26 cellular contexts compared by ENCODE assay signal in the genomic region with DNA sequence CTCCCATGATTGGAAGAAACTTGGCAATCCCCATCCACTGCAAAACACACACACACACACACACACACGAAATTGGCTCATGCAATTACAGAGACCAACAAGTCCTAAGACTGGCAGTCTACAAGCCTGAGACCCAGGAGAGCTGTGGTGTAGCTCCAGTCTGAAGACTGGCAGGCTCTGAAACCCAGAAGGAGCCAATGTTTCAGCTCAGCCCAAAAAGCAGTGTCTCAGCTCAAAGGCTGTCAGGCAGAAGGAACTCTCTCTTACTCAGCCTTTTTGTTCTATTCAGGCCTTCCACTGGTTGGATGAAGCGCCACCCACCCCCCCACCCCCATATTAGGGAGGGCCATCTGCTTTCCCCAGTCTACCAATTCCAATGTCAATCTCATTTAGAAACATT. TPM values are rescaled to one million over a fixed set of nuclear protein-coding genes. Genes with fewer than 3 reads are reported as not detected.
DNase-seq lines count a peak whose midpoint lies in the region.
"Had no signal": no experiment of that assay in that cellular context is flagged by ENCODE, and none has a peak within 500 bp of the region (broad histone marks: within the 10 kb centered on the region; RNA-seq: fewer than 3 reads in every experiment).

No MANE protein-coding gene starts in this region.

- DNase-seq in activated naive CD4-positive, alpha-beta T cell treated with anti-CD3 and anti-CD28 coated beads for 36 hours: no peak
- DNase-seq in NCI-H446 treated with DMSO at 0.1 percent for 48 hours (lab: John Stamatoyannopoulos, UW): peak; percentile 35
- DNase-seq in fibroblast of peridontal ligament (ENCODE audit: extremely low read depth): peak; percentile 62
- peak; percentile 19 for DNase-seq in stimulated activated CD8-positive, alpha-beta memory T cell treated with anti-CD3 and anti-CD28 coated beads, Interleukin-4, amount 100 ng/mL, for 48 hours
- DNase-seq in SJCRH30: no peak
- DNase-seq in NK-92 treated with Interleukin-12 subunit alpha and Interleukin-12 subunit beta, amount 100 ng/mL, for 24 hours (lab: John Stamatoyannopoulos, UW): no peak
- no peak for DNase-seq in stimulated activated CD4-positive, alpha-beta T cell treated with anti-CD3 and anti-CD28 coated beads, Interleukin-2, amount 100 ng/mL, for 24 hours
- DNase-seq: activated CD8-positive, alpha-beta T cell treated with anti-CD3 and anti-CD28 coated beads, Interleukin-2, amount 10 ng/mL, durations not matched to agents 7 days and 5 days; activated naive CD4-positive, alpha-beta T cell treated with anti-CD3 and anti-CD28 coated beads, Interleukin-2, amount 10 ng/mL, durations not matched to agents 7 days and 5 days; activated T-cell treated with anti-CD3 and anti-CD28 coated beads, Interleukin-2, amount 50 U/mL, for 48 hours; C1 segment of cervical spinal cord; Caco-2; DND-41; kidney glomerular epithelial cell; lower lobe of right lung; NCI-H1105 treated with DMSO at 0.1 percent for 48 hours; NCI-H2081; stimulated activated CD4-positive, alpha-beta T cell treated with anti-CD3 and anti-CD28 coated beads, Interleukin-2, amount 100 ng/mL, for 48 hours; stimulated activated naive CD4-positive, alpha-beta T cell; T-helper 1 cell had no signal

- peaks cover 23% of the 10 kb centered on the region for H3K4me1 Mint-ChIP-seq in activated naive CD4-positive, alpha-beta T cell treated with anti-CD3 and anti-CD28 coated beads, Interleukin-2, amount 50 U/mL, for 24 hours
- H3K4me1 Mint-ChIP-seq in activated naive CD4-positive, alpha-beta T cell treated with anti-CD3 and anti-CD28 coated beads for 36 hours (ENCODE audit: low read depth): peaks cover 17% of the 10 kb centered on the region

- no peaks in the 10 kb centered on the region for H3K9me3 Mint-ChIP-seq in activated naive CD4-positive, alpha-beta T cell treated with anti-CD3 and anti-CD28 coated beads, Interleukin-2, amount 50 U/mL, for 24 hours
- H3K9me3 Mint-ChIP-seq in activated naive CD4-positive, alpha-beta T cell treated with anti-CD3 and anti-CD28 coated beads for 36 hours: no peaks in the 10 kb centered on the region
- H3K9me3 Mint-ChIP-seq: activated naive CD4-positive, alpha-beta T cell treated with anti-CD3 and anti-CD28 coated beads, Interleukin-2, amount 10 ng/mL, durations not matched to agents 7 days and 5 days had no signal

- CTCF ChIA-PET in activated naive CD4-positive, alpha-beta T cell treated with anti-CD3 and anti-CD28 coated beads for 36 hours (lab: Charles Lee): interaction anchor here (1.6 to 2.4 kb wide), 2 partner anchors 9 to 13 kb away, joined by 4 to 7 read pairs; no protein-coding TSS in a partner anchor

- peaks cover 24% of the 10 kb centered on the region for H3K36me3 Mint-ChIP-seq in activated naive CD4-positive, alpha-beta T cell treated with anti-CD3 and anti-CD28 coated beads, Interleukin-2, amount 50 U/mL, for 24 hours
- H3K36me3 Mint-ChIP-seq in activated naive CD4-positive, alpha-beta T cell treated with anti-CD3 and anti-CD28 coated beads for 36 hours (ENCODE audit: low read depth): peaks cover 31% of the 10 kb centered on the region

- no peaks in the 10 kb centered on the region for H3K27me3 ChIP-seq in SJCRH30

- no peak overlapping the region for H3K4me3 ChIP-seq in SJCRH30
- H3K4me3 ChIP-seq: coronary artery, GM12878, HAP-1, lower lobe of right lung, skin epidermis had no signal

- H3K36me3 ChIP-seq in SJCRH30: no peaks in the 10 kb centered on the region
- H3K36me3 ChIP-seq: HAP-1 had no signal

- peak overlapping the region; percentile 30 for H3K27ac Mint-ChIP-seq in activated naive CD4-positive, alpha-beta T cell treated with anti-CD3 and anti-CD28 coated beads, Interleukin-2, amount 50 U/mL, for 24 hours
- H3K27ac Mint-ChIP-seq in activated naive CD4-positive, alpha-beta T cell treated with anti-CD3 and anti-CD28 coated beads for 36 hours: no peak overlapping the region
- H3K27ac Mint-ChIP-seq: activated CD8-positive, alpha-beta T cell treated with anti-CD3 and anti-CD28 coated beads, Interleukin-2, amount 10 ng/mL, durations not matched to agents 7 days and 5 days; activated naive CD4-positive, alpha-beta T cell treated with anti-CD3 and anti-CD28 coated beads, Interleukin-2, amount 10 ng/mL, durations not matched to agents 7 days and 5 days had no signal

- intact Hi-C loops in activated naive CD4-positive, alpha-beta T cell treated with anti-CD3 and anti-CD28 coated beads for 36 hours (cut with micrococcal nuclease): loop anchor here (2.0 to 5.0 kb wide), 2 partner anchors 29 to 155 kb away; no protein-coding TSS in a partner anchor

- H3K27me3 Mint-ChIP-seq in activated naive CD4-positive, alpha-beta T cell treated with anti-CD3 and anti-CD28 coated beads, Interleukin-2, amount 50 U/mL, for 24 hours: no peaks in the 10 kb centered on the region
- H3K27me3 Mint-ChIP-seq in activated naive CD4-positive, alpha-beta T cell treated with anti-CD3 and anti-CD28 coated beads for 36 hours (ENCODE audit: low read depth): no peaks in the 10 kb centered on the region
- H3K27me3 Mint-ChIP-seq: activated naive CD4-positive, alpha-beta T cell treated with anti-CD3 and anti-CD28 coated beads, Interleukin-2, amount 10 ng/mL, durations not matched to agents 7 days and 5 days had no signal

- peaks cover 8% of the 10 kb centered on the region for H3K4me1 ChIP-seq in SJCRH30
- H3K4me1 ChIP-seq: lower lobe of right lung had no signal

- no peak overlapping the region for H3K4me3 Mint-ChIP-seq in activated naive CD4-positive, alpha-beta T cell treated with anti-CD3 and anti-CD28 coated beads, Interleukin-2, amount 50 U/mL, for 24 hours
- H3K4me3 Mint-ChIP-seq in activated naive CD4-positive, alpha-beta T cell treated with anti-CD3 and anti-CD28 coated beads for 36 hours: no peak overlapping the region
- H3K4me3 Mint-ChIP-seq: activated CD8-positive, alpha-beta T cell treated with anti-CD3 and anti-CD28 coated beads, Interleukin-2, amount 10 ng/mL, durations not matched to agents 7 days and 5 days; activated naive CD4-positive, alpha-beta T cell treated with anti-CD3 and anti-CD28 coated beads, Interleukin-2, amount 10 ng/mL, durations not matched to agents 7 days and 5 days had no signal

- H3K27ac ChIP-seq in SJCRH30: no peak overlapping the region
- H3K27ac ChIP-seq: coronary artery, HL-60, lower lobe of right lung had no signal

- H3K9me3 ChIP-seq in SJCRH30 (replicated peaks): no peaks in the 10 kb centered on the region
- H3K9me3 ChIP-seq: Caco-2, HAP-1, lower lobe of right lung had no signal

RNA-seq across cellular contexts. Expression of a gene that starts 32.1 kb away (rescaled TPM):
- 10 to 100 TPM; 12.5 to 15.1 TPM for total RNA-seq in activated naive CD4-positive, alpha-beta T cell treated with anti-CD3 and anti-CD28 coated beads for 36 hours
- total RNA-seq in SJCRH30 (2014; rRNA removed; shearing (Covaris generic)): 20.5 and 22.1 TPM in 2 replicates

RNA-seq across cellular contexts. Expression of a gene that starts 43.2 kb away (rescaled TPM):
- total RNA-seq in activated naive CD4-positive, alpha-beta T cell treated with anti-CD3 and anti-CD28 coated beads for 36 hours: 10 to 100 TPM; 15.9 to 16.6 TPM
- total RNA-seq in SJCRH30 (2014; rRNA removed; shearing (Covaris generic)): 16.1 and 17.3 TPM in 2 replicates

Comparison
In these comparisons a context has a peak if more than half of its experiments do, and no peak if none do; other contexts are left out.
1. DNase-seq: peak in NCI-H446 treated with DMSO at 0.1 percent for 48 hours (single experiment), fibroblast of peridontal ligament (single experiment) and stimulated activated CD8-positive, alpha-beta memory T cell treated with anti-CD3 and anti-CD28 coated beads, Interleukin-4, amount 100 ng/mL, for 48 hours (single experiment); none in activated naive CD4-positive, alpha-beta T cell treated with anti-CD3 and anti-CD28 coated beads for 36 hours (single experiment), SJCRH30 (0 of 2), NK-92 treated with Interleukin-12 subunit alpha and Interleukin-12 subunit beta, amount 100 ng/mL, for 24 hours (single experiment) and stimulated activated CD4-positive, alpha-beta T cell treated with anti-CD3 and anti-CD28 coated beads, Interleukin-2, amount 100 ng/mL, for 24 hours (0 of 2).